In genomic region chr1:41103761-41104160, GRCh38 we compare ENCODE assay signal across 1 cellular context.
TF ChIP-seq lines count a peak whose summit lies in the region.

No MANE protein-coding gene starts in this region.

TF ChIP-seq in GM23338, 12 proteins besides CTCF, POLR2A, EP300 and RAD21 (continued from another document):
- TF ChIP-seq ZNF462 (CRISPR knock-in tag; IDR thresholded peaks at IDR 0.05) (no peak), POLR2AphosphoS5 (IDR thresholded peaks at IDR 0.05; ENCODE audit: low read depth) (no peak), REST (IDR thresholded peaks at IDR 0.05; ENCODE audit: unreplicated experiment) (no peak), EZH2 (IDR thresholded peaks at IDR 0.05; ENCODE audit: low read depth, unreplicated experiment) (no peak), CREB1 (CRISPR knock-in tag; IDR thresholded peaks at IDR 0.05; ENCODE audit: low read depth) (no peak), EZH2phosphoT487 (IDR thresholded peaks at IDR 0.05; ENCODE audit: unreplicated experiment) (no peak), ZNF114 (CRISPR knock-in tag; IDR thresholded peaks at IDR 0.05) (no peak), JUNB (IDR thresholded peaks at IDR 0.05; ENCODE audit: unreplicated experiment) (no peak), ZNF331 (CRISPR knock-in tag; IDR thresholded peaks at IDR 0.05; ENCODE audit: low read depth) (no peak), STAT1 (IDR thresholded peaks at IDR 0.05; ENCODE audit: unreplicated experiment) (no peak), ETS1 (IDR thresholded peaks at IDR 0.05) (no peak)
